ENCODE assay signal across 25 cellular contexts in genomic region chr4:139050436-139050835, GRCh38. TPM values are rescaled to one million over a fixed set of nuclear protein-coding genes. Genes with fewer than 3 reads are reported as not detected.
DNase-seq lines count a peak whose midpoint lies in the region; ATAC-seq and TF ChIP-seq lines count a peak whose summit lies in the region.
"Had no signal": no experiment of that assay in that cellular context is flagged by ENCODE, and none has a peak within 500 bp of the region (broad histone marks: within the 10 kb centered on the region; RNA-seq: fewer than 3 reads in every experiment).

No MANE protein-coding gene starts in this region.

- H3K9me3 Mint-ChIP-seq in activated CD8-positive, alpha-beta T cell treated with anti-CD3 and anti-CD28 coated beads for 36 hours, result no peaks in the 10 kb centered on the region
- H3K9me3 Mint-ChIP-seq in activated CD8-positive, alpha-beta T cell treated with anti-CD3 and anti-CD28 coated beads, Interleukin-2, amount 10 ng/mL, durations not matched to agents 7 days and 5 days (ENCODE audit: insufficient read depth), result no peaks in the 10 kb centered on the region
- H3K9me3 Mint-ChIP-seq: memory B cell; neural crest cell; T-helper 1 cell treated with Interleukin-12 subunit alpha and Interleukin-12 subunit beta and Interleukin-4 antibody, amounts not matched to agents 30 μg/mL and 1 μg/mL, for 36 hours had no signal

- H3K4me1 ChIP-seq in smooth muscle cell (ENCODE audit: low read depth) (no peaks in the 10 kb centered on the region), esophagus squamous epithelium (no peaks in the 10 kb centered on the region), stomach (peaks cover 0 to 17% (median 6%) of the 10 kb centered on the region in 4 donors)

- H3K4me2 ChIP-seq in smooth muscle cell, result peak overlapping the region; percentile 4

- no peak overlapping the region for H2AFZ ChIP-seq in smooth muscle cell (ENCODE audit: low read depth)

- no peak overlapping the region for H3K9ac ChIP-seq in smooth muscle cell (ENCODE audit: low read depth)

- intact Hi-C loops in activated CD8-positive, alpha-beta T cell treated with anti-CD3 and anti-CD28 coated beads for 36 hours (cut with micrococcal nuclease), result no loop called here
- intact Hi-C loops in esophagus squamous epithelium (cut with DNase I), result no loop called here
- intact Hi-C loops in stomach (cut with DNase I; ENCODE audit: low total_unique reads), result no loop called here

- no peak for TF ChIP-seq CTCF in activated CD8-positive, alpha-beta T cell treated with anti-CD3 and anti-CD28 coated beads for 36 hours (IDR thresholded peaks at IDR 0.05)
- no peak for TF ChIP-seq CTCF in smooth muscle cell (IDR thresholded peaks at IDR 0.05; ENCODE audit: borderline replicate concordance, insufficient read depth, poor library complexity, severe bottlenecking)
- TF ChIP-seq CTCF in esophagus squamous epithelium (IDR thresholded peaks at IDR 0.05), result no peak
- no peak for TF ChIP-seq CTCF in stomach (IDR thresholded peaks at IDR 0.05)

- H3K27me3 Mint-ChIP-seq in activated CD8-positive, alpha-beta T cell treated with anti-CD3 and anti-CD28 coated beads for 36 hours, result no peaks in the 10 kb centered on the region
- H3K27me3 Mint-ChIP-seq in activated CD8-positive, alpha-beta T cell treated with anti-CD3 and anti-CD28 coated beads, Interleukin-2, amount 10 ng/mL, durations not matched to agents 7 days and 5 days (ENCODE audit: low read depth), result no peaks in the 10 kb centered on the region
- H3K27me3 Mint-ChIP-seq in T-helper 17 cell, result no peaks in the 10 kb centered on the region
- H3K27me3 Mint-ChIP-seq: activated CD8-positive, alpha-beta memory T cell treated with anti-CD3 and anti-CD28 coated beads, Interleukin-2, amount 10 ng/mL, durations not matched to agents 7 days and 5 days; memory B cell had no signal

- H3K36me3 ChIP-seq in smooth muscle cell (ENCODE audit: low read depth) (peaks cover 5% of the 10 kb centered on the region), esophagus squamous epithelium (peaks cover 0 to 87% (median 4%) of the 10 kb centered on the region in 3 donors), stomach (peaks cover 0 to 86% (median 66%) of the 10 kb centered on the region in 4 donors)

- no peak for ATAC-seq in activated CD8-positive, alpha-beta T cell treated with anti-CD3 and anti-CD28 coated beads for 36 hours
- ATAC-seq in activated CD8-positive, alpha-beta T cell treated with anti-CD3 and anti-CD28 coated beads, Interleukin-2, amount 10 ng/mL, durations not matched to agents 7 days and 5 days, result no peak
- ATAC-seq in T-helper 17 cell (no peak), HG03159 (IDR thresholded peaks at IDR 0.05; ENCODE audit: unreplicated experiment) (no peak)
- ATAC-seq: activated CD8-positive, alpha-beta memory T cell treated with anti-CD3 and anti-CD28 coated beads, Interleukin-2, amount 10 ng/mL, durations not matched to agents 7 days and 5 days; heart right ventricle; upper lobe of right lung had no signal

- H4K20me1 ChIP-seq in smooth muscle cell (ENCODE audit: low read depth), result peaks cover 77% of the 10 kb centered on the region

- CTCF ChIA-PET in activated CD8-positive, alpha-beta T cell treated with anti-CD3 and anti-CD28 coated beads for 36 hours (lab: Charles Lee), result interaction anchor here (1.7 kb wide), 1 partner anchor 20 kb away, joined by 17 read pairs; no protein-coding TSS in a partner anchor
- CTCF ChIA-PET in activated CD8-positive, alpha-beta T cell treated with anti-CD3 and anti-CD28 coated beads, Interleukin-2, amount 10 ng/mL, durations not matched to agents 7 days and 5 days (lab: Charles Lee), result interaction anchor here (9.5 kb wide), 1 partner anchor 20 kb away, joined by 48 read pairs; no protein-coding TSS in a partner anchor

- TF ChIP-seq EP300 in stomach (IDR thresholded peaks at IDR 0.05), result no peak

- H3K27ac Mint-ChIP-seq in activated CD8-positive, alpha-beta T cell treated with anti-CD3 and anti-CD28 coated beads for 36 hours, result peak overlapping the region; percentile 8
- no peak overlapping the region for H3K27ac Mint-ChIP-seq in activated CD8-positive, alpha-beta T cell treated with anti-CD3 and anti-CD28 coated beads, Interleukin-2, amount 10 ng/mL, durations not matched to agents 7 days and 5 days
- H3K27ac Mint-ChIP-seq in T-helper 17 cell, result peak overlapping the region; percentile 68
- H3K27ac Mint-ChIP-seq: memory B cell; T-helper 1 cell treated with Interleukin-12 subunit alpha and Interleukin-12 subunit beta and Interleukin-4 antibody, amounts not matched to agents 30 μg/mL and 1 μg/mL, for 36 hours had no signal

- H3K27ac ChIP-seq in smooth muscle cell (ENCODE audit: low read depth) (peak overlapping the region; percentile 60), esophagus squamous epithelium (no peak overlapping the region), stomach (no peak overlapping the region)
- H3K27ac ChIP-seq: upper lobe of right lung had no signal

- H3K27me3 ChIP-seq in smooth muscle cell (ENCODE audit: low read depth), result no peaks in the 10 kb centered on the region
- H3K27me3 ChIP-seq in esophagus squamous epithelium, result no peaks in the 10 kb centered on the region
- H3K27me3 ChIP-seq in stomach, result no peaks in the 10 kb centered on the region
- H3K27me3 ChIP-seq: heart right ventricle, upper lobe of right lung had no signal

- H3K79me2 ChIP-seq in smooth muscle cell (ENCODE audit: low read depth), result peaks cover 37% of the 10 kb centered on the region

- TF ChIP-seq POLR2A in esophagus squamous epithelium (IDR thresholded peaks at IDR 0.05), result no peak
- TF ChIP-seq POLR2A in stomach (IDR thresholded peaks at IDR 0.05), result no peak

- H3F3A ChIP-seq in smooth muscle cell (ENCODE audit: low read depth), result peaks cover 10% of the 10 kb centered on the region

- POLR2A ChIA-PET in activated CD8-positive, alpha-beta T cell treated with anti-CD3 and anti-CD28 coated beads for 36 hours (lab: Charles Lee), result interaction anchor here (1.1 kb wide), 1 partner anchor 10 kb away, joined by 4 read pairs; no protein-coding TSS in a partner anchor
- POLR2A ChIA-PET in activated CD8-positive, alpha-beta T cell treated with anti-CD3 and anti-CD28 coated beads, Interleukin-2, amount 10 ng/mL, durations not matched to agents 7 days and 5 days (lab: Charles Lee), result interaction anchor here (1.1 kb wide), 1 partner anchor 32 kb away, joined by 3 read pairs; no protein-coding TSS in a partner anchor

- no peaks in the 10 kb centered on the region for H3K9me3 ChIP-seq in T-helper 17 cell (ENCODE audit: control insufficient read depth, low read length, poor library complexity, severe bottlenecking)
- H3K9me3 ChIP-seq in smooth muscle cell (replicated peaks; ENCODE audit: low read depth), result no peaks in the 10 kb centered on the region
- H3K9me3 ChIP-seq in esophagus squamous epithelium, result no peaks in the 10 kb centered on the region
- no peaks in the 10 kb centered on the region for H3K9me3 ChIP-seq in stomach
- H3K9me3 ChIP-seq: heart right ventricle, upper lobe of right lung had no signal

- H3K36me3 Mint-ChIP-seq in activated CD8-positive, alpha-beta T cell treated with anti-CD3 and anti-CD28 coated beads for 36 hours (ENCODE audit: low read depth), result peaks cover 35% of the 10 kb centered on the region
- H3K36me3 Mint-ChIP-seq in activated CD8-positive, alpha-beta T cell treated with anti-CD3 and anti-CD28 coated beads, Interleukin-2, amount 10 ng/mL, durations not matched to agents 7 days and 5 days (ENCODE audit: low read depth), result peaks cover 40% of the 10 kb centered on the region
- peaks cover 8% of the 10 kb centered on the region for H3K36me3 Mint-ChIP-seq in T-helper 17 cell (ENCODE audit: low read depth)

- no peak for DNase-seq in activated CD8-positive, alpha-beta T cell treated with anti-CD3 and anti-CD28 coated beads for 36 hours
- no peak for DNase-seq in activated CD8-positive, alpha-beta T cell treated with anti-CD3 and anti-CD28 coated beads, Interleukin-2, amount 10 ng/mL, durations not matched to agents 7 days and 5 days
- DNase-seq in T-helper 17 cell, result no peak
- peak; percentile 60 for DNase-seq in fibroblast of peridontal ligament (ENCODE audit: extremely low read depth)
- no peak for DNase-seq in smooth muscle cell (lab: John Stamatoyannopoulos, UW; ENCODE audit: unreplicated experiment)
- DNase-seq in esophagus squamous epithelium (lab: John Stamatoyannopoulos, UW), result no peak
- DNase-seq in stomach, result no peak
- DNase-seq: 8988T; activated CD4-positive, CD25-positive, alpha-beta regulatory T cell treated with anti-CD3 and anti-CD28 coated beads, Interleukin-2, amount 50 U/mL, for 72 hours; activated CD8-positive, alpha-beta memory T cell treated with anti-CD3 and anti-CD28 coated beads, Interleukin-2, amount 10 ng/mL, durations not matched to agents 7 days and 5 days; activated effector memory CD4-positive, alpha-beta T cell treated with Interleukin-2 at 50 U/mL for 16 hours; DMS153; HCEC 1CT; heart right ventricle; islet precursor cell; NCI-H2029; NCI-H446; retina; Right ventricle myocardium superior; stimulated activated naive CD4-positive, alpha-beta T cell treated with Interleukin-2 at 50 U/mL for 16 hours; upper lobe of right lung had no signal

- peaks cover 11% of the 10 kb centered on the region for H3K4me1 Mint-ChIP-seq in activated CD8-positive, alpha-beta T cell treated with anti-CD3 and anti-CD28 coated beads for 36 hours (ENCODE audit: low read depth)
- no peaks in the 10 kb centered on the region for H3K4me1 Mint-ChIP-seq in activated CD8-positive, alpha-beta T cell treated with anti-CD3 and anti-CD28 coated beads, Interleukin-2, amount 10 ng/mL, durations not matched to agents 7 days and 5 days (ENCODE audit: low read depth)
- H3K4me1 Mint-ChIP-seq in T-helper 17 cell, result peaks cover 22% of the 10 kb centered on the region
- H3K4me1 Mint-ChIP-seq: activated CD8-positive, alpha-beta memory T cell treated with anti-CD3 and anti-CD28 coated beads, Interleukin-2, amount 10 ng/mL, durations not matched to agents 7 days and 5 days had no signal

- H3K4me3 ChIP-seq in smooth muscle cell (no peak overlapping the region), esophagus squamous epithelium (no peak overlapping the region), stomach (no peak overlapping the region)
- H3K4me3 ChIP-seq: heart right ventricle, upper lobe of right lung had no signal

- 48% methylated on average over 2 of the region's 2 CpGs for WGBS in smooth muscle cell (ENCODE audit: low lambda C conversion rate)
- WGBS in esophagus squamous epithelium, 2 donors, result 77 to 81% methylated on average over 2 of the region's 2 CpGs
- WGBS in stomach, 5 donors, result 81 to 98% (median 88%) methylated on average over 2 of the region's 2 CpGs

- H3K4me3 Mint-ChIP-seq in activated CD8-positive, alpha-beta T cell treated with anti-CD3 and anti-CD28 coated beads for 36 hours, result no peak overlapping the region
- no peak overlapping the region for H3K4me3 Mint-ChIP-seq in activated CD8-positive, alpha-beta T cell treated with anti-CD3 and anti-CD28 coated beads, Interleukin-2, amount 10 ng/mL, durations not matched to agents 7 days and 5 days
- H3K4me3 Mint-ChIP-seq in T-helper 17 cell, result no peak overlapping the region
- H3K4me3 Mint-ChIP-seq: activated CD8-positive, alpha-beta memory T cell treated with anti-CD3 and anti-CD28 coated beads, Interleukin-2, amount 10 ng/mL, durations not matched to agents 7 days and 5 days; memory B cell; neural crest cell; T-helper 1 cell treated with Interleukin-12 subunit alpha and Interleukin-12 subunit beta and Interleukin-4 antibody, amounts not matched to agents 30 μg/mL and 1 μg/mL, for 36 hours had no signal

RNA-seq across cellular contexts. Expression of gene NOCT, which starts 34.9 kb away (rescaled TPM):
- 10 to 100 TPM; 21.5 to 24.9 TPM for total RNA-seq in activated CD8-positive, alpha-beta T cell treated with anti-CD3 and anti-CD28 coated beads for 36 hours
- 1 to 10 TPM; 8.6 to 9.3 TPM for total RNA-seq in activated CD8-positive, alpha-beta T cell treated with anti-CD3 and anti-CD28 coated beads, Interleukin-2, amount 10 ng/mL, durations not matched to agents 7 days and 5 days
- total RNA-seq in T-helper 17 cell, result 10 to 100 TPM; 23.3 to 24.0 TPM
- total RNA-seq in smooth muscle cell, result 33.4 and 34.4 TPM in 2 replicates
- 6.7 and 8.8 TPM in 2 replicates for polyA plus RNA-seq in smooth muscle cell
- total RNA-seq in esophagus squamous epithelium, result 10 to 100 TPM in 1 of 4 donors, 1 to 10 TPM in 3; 4.4 to 19.0 (median 6.9) TPM
- total RNA-seq in stomach, result 1 to 10 TPM in 2 of 5 donors, under 1 TPM in 1, not detected in 2; 0.58 to 4.4 (median 2.2) TPM
- 1 to 10 TPM in 1 of 3 donors, under 1 TPM in 2; 0.38 to 1.1 (median 0.76) TPM for polyA plus RNA-seq in stomach
